In the genomic region with DNA sequence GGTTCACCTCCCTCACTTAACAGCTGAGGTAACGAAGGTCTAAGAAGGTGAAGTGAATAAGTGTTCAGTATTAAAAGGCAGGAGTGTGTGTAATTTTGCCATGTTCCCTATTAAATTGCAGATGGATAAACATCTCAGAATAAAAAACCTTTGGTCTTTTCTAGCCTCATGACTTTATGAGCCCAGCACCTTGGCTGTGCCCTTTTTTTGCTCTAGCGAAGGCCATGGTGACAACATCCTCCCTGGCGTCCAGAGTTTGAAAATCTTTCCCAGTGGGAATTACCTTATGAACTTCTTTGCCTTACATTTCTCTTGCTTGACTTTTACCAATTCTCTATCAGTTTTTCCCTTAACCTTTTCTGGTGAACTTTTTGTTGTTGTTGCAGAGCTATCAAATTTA, we compare ENCODE assay signal across 21 cellular contexts.
DNase-seq lines count a peak whose midpoint lies in the region; ATAC-seq, FAIRE-seq and TF ChIP-seq lines count a peak whose summit lies in the region.
"Had no signal": no experiment of that assay in that cellular context is flagged by ENCODE, and none has a peak within 500 bp of the region (broad histone marks: within the 10 kb centered on the region; RNA-seq: fewer than 3 reads in every experiment).

No MANE protein-coding gene starts in this region.

- no peak for FAIRE-seq in small intestine (lab: Jason Lieb, UNC)
- FAIRE-seq: A204.1, G401.6, GM12892 had no signal

- H3K9me3 ChIP-seq in cardiac muscle cell (ENCODE audit: low read depth) (peaks cover 3% of the 10 kb centered on the region), right cardiac atrium (ENCODE audit: control insufficient read depth, low read length) (no peaks in the 10 kb centered on the region), small intestine (ENCODE audit: control insufficient read depth, low read depth) (no peaks in the 10 kb centered on the region)

- ATAC-seq in right cardiac atrium (no peak), GM21390 (IDR thresholded peaks at IDR 0.05; ENCODE audit: unreplicated experiment) (no peak)
- no peak for ATAC-seq in stimulated activated naive CD8-positive, alpha-beta T cell treated with anti-CD3 and anti-CD28 coated beads, Interleukin-15, Interleukin-2, amounts not matched to agents 100 U/mL and 50 U/mL, for 24 hours
- ATAC-seq: CD8-positive, alpha-beta T cell; GM23338; HCT116 had no signal

- H3K27ac Mint-ChIP-seq in nephron progenitor cell (peak overlapping the region; percentile 56), immature natural killer cell (peak overlapping the region in 1 of 6 donors; percentile 37)
- H3K27ac Mint-ChIP-seq: B cell; CD8-positive, alpha-beta T cell; GM23338; H9 had no signal

- TF ChIP-seq CTCF in cardiac muscle cell (IDR thresholded peaks at IDR 0.05; ENCODE audit: low read depth, low read length) (no peak), nephron progenitor cell (IDR thresholded peaks at IDR 0.05) (no peak)

- no peak overlapping the region for H3K4me3 ChIP-seq in cardiac muscle cell
- no peak overlapping the region for H3K4me3 ChIP-seq in right cardiac atrium (ENCODE audit: low read length)
- H3K4me3 ChIP-seq in small intestine (ENCODE audit: low read depth in 1 of 2, low read length in 2 of 2) = no peak overlapping the region
- H3K4me3 ChIP-seq: BLaER1, GM23338 had no signal

- intact Hi-C loops in right cardiac atrium (cut with DNase I) = no loop called here

- H3K27me3 Mint-ChIP-seq in nephron progenitor cell (ENCODE audit: low read depth, poor library complexity) (peaks cover 4% of the 10 kb centered on the region), immature natural killer cell (ENCODE audit: low read depth in 3 of 3) (peaks cover 0 to 3% (median 0%) of the 10 kb centered on the region in 3 donors)
- H3K27me3 Mint-ChIP-seq: B cell; CD4-positive, CD25-positive, alpha-beta regulatory T cell had no signal

- no peaks in the 10 kb centered on the region for H3K27me3 ChIP-seq in cardiac muscle cell
- no peaks in the 10 kb centered on the region for H3K27me3 ChIP-seq in right cardiac atrium (ENCODE audit: control insufficient read depth, insufficient read depth)
- H3K27me3 ChIP-seq in small intestine (ENCODE audit: control insufficient read depth in 2 of 2, insufficient read depth in 2 of 2, low read length in 2 of 2) = no peaks in the 10 kb centered on the region
- H3K27me3 ChIP-seq: BLaER1 had no signal

- H3K4me1 Mint-ChIP-seq in nephron progenitor cell = peaks cover 42% of the 10 kb centered on the region
- peaks cover 52 to 61% of the 10 kb centered on the region in 2 donors for H3K4me1 Mint-ChIP-seq in immature natural killer cell
- H3K4me1 Mint-ChIP-seq: B cell; CD4-positive, CD25-positive, alpha-beta regulatory T cell had no signal

- peaks cover 42% of the 10 kb centered on the region for H3K9me3 Mint-ChIP-seq in nephron progenitor cell
- peaks cover 0 to 4% (median 0%) of the 10 kb centered on the region in 6 donors for H3K9me3 Mint-ChIP-seq in immature natural killer cell

- WGBS in right cardiac atrium = 78% methylated on average over 3 of the region's 3 CpGs
- 18 to 65% (median 52%) methylated on average over 3 of the region's 3 CpGs for WGBS in small intestine, 3 donors

- H3K4me3 Mint-ChIP-seq in nephron progenitor cell (peak overlapping the region; percentile 44), immature natural killer cell (peak overlapping the region in 1 of 5 donors; percentile 4)
- H3K4me3 Mint-ChIP-seq: B cell; CD4-positive, CD25-positive, alpha-beta regulatory T cell; CD8-positive, alpha-beta T cell; GM23338; H9 had no signal

- DNase-seq in cardiac muscle cell (ENCODE audit: low read depth in 1 of 2, low spot score in 1 of 2) (no peak), right cardiac atrium (no peak), nephron progenitor cell (no peak), small intestine (peak; percentile 61), immature natural killer cell (no peak)
- DNase-seq in stimulated activated naive CD8-positive, alpha-beta T cell treated with anti-CD3 and anti-CD28 coated beads, Interleukin-15, Interleukin-2, amounts not matched to agents 100 U/mL and 50 U/mL, for 24 hours = no peak
- DNase-seq: Caco-2; CD4-positive, CD25-positive, alpha-beta regulatory T cell; CD8-positive, alpha-beta T cell; DMS153; H9 had no signal

- H3K27ac ChIP-seq in cardiac muscle cell = peak overlapping the region; percentile 41
- H3K27ac ChIP-seq in right cardiac atrium (ENCODE audit: low read length) = no peak overlapping the region
- H3K27ac ChIP-seq in small intestine (ENCODE audit: low read depth in 1 of 2, low read length in 1 of 2) = peak overlapping the region; percentile 14 to 24
- H3K27ac ChIP-seq: 22Rv1, BLaER1, C4-2B had no signal

- H3K4me1 ChIP-seq in cardiac muscle cell (ENCODE audit: low read depth) (peaks cover 19% of the 10 kb centered on the region), right cardiac atrium (ENCODE audit: control insufficient read depth, insufficient read depth, low read length) (no peaks in the 10 kb centered on the region), small intestine (ENCODE audit: control insufficient read depth in 2 of 2, insufficient read depth in 1 of 2, low read depth in 1 of 2, low read length in 1 of 2) (peaks cover 2 to 7% of the 10 kb centered on the region in 2 donors)

- peaks cover 68% of the 10 kb centered on the region for H3K36me3 Mint-ChIP-seq in nephron progenitor cell (ENCODE audit: low read depth)
- peaks cover 11 to 35% (median 20%) of the 10 kb centered on the region in 3 donors for H3K36me3 Mint-ChIP-seq in immature natural killer cell

- H3K36me3 ChIP-seq in cardiac muscle cell = no peaks in the 10 kb centered on the region
- peaks cover 0 to 2% of the 10 kb centered on the region in 2 donors for H3K36me3 ChIP-seq in small intestine (ENCODE audit: control insufficient read depth in 2 of 2, insufficient read depth in 2 of 2, low read length in 2 of 2)
- H3K36me3 ChIP-seq: BLaER1 had no signal
